In genomic region chr22:47389201-47389600, GRCh38 we compare ENCODE assay signal across 32 cellular contexts.
"Had no signal": no experiment of that assay in that cellular context is flagged by ENCODE, and none has a peak within 500 bp of the region (broad histone marks: within the 10 kb centered on the region; RNA-seq: fewer than 3 reads in every experiment).

No MANE protein-coding gene starts in this region.

- H3K27me3 ChIP-seq: hepatocyte, neural progenitor cell, neutrophil, ovary, testis, thyroid gland, transverse colon, upper lobe of left lung, vagina had no signal

- H3K36me3 Mint-ChIP-seq: mesothelial cell of epicardium; naive B cell; natural killer cell; neural progenitor cell; stimulated activated naive B cell treated with anti-CD40 and anti-IgM and Interleukin-4, amounts not matched to agents 10 μg/mL and 1 μg/mL and 100 μg/mL, for 72 hours had no signal

- H3K4me3 ChIP-seq: heart right ventricle, hepatocyte, left lung, lung, neural progenitor cell, ovary, prostate gland, smooth muscle cell, stomach, testis, thyroid gland, transverse colon, upper lobe of left lung, vagina had no signal

- H3K4me1 Mint-ChIP-seq: mesothelial cell of epicardium; naive B cell; natural killer cell; nephron progenitor cell; neural progenitor cell; stimulated activated naive B cell treated with anti-CD40 and anti-IgM and Interleukin-4, amounts not matched to agents 10 μg/mL and 1 μg/mL and 100 μg/mL, for 72 hours had no signal

- H3K79me2 ChIP-seq: hepatocyte had no signal

- H3K4me3 Mint-ChIP-seq: mesothelial cell of epicardium; naive B cell; natural killer cell; nephron progenitor cell; neural progenitor cell; stimulated activated naive B cell treated with anti-CD40 and anti-IgM and Interleukin-4, amounts not matched to agents 10 μg/mL and 1 μg/mL and 100 μg/mL, for 72 hours had no signal

- H3K27ac Mint-ChIP-seq: mesothelial cell of epicardium; naive B cell; natural killer cell; nephron progenitor cell; neural progenitor cell; stimulated activated naive B cell treated with anti-CD40 and anti-IgM and Interleukin-4, amounts not matched to agents 10 μg/mL and 1 μg/mL and 100 μg/mL, for 72 hours had no signal

- H3K27ac ChIP-seq: heart right ventricle, hepatocyte, left lung, neural progenitor cell, neutrophil, ovary, prostate gland, stomach, testis, thyroid gland, transverse colon, upper lobe of left lung, vagina had no signal

- H2AFZ ChIP-seq: hepatocyte, neural progenitor cell had no signal

- H3K4me1 ChIP-seq: heart right ventricle, left lung, neural progenitor cell, prostate gland, stomach, testis, thyroid gland, transverse colon, upper lobe of left lung, vagina had no signal

- H3K27me3 Mint-ChIP-seq: stimulated activated naive B cell treated with anti-CD40 and anti-IgM and Interleukin-4, amounts not matched to agents 10 μg/mL and 1 μg/mL and 100 μg/mL, for 72 hours had no signal

- H3K4me2 ChIP-seq: hepatocyte, neural progenitor cell, smooth muscle cell had no signal

- ATAC-seq: heart right ventricle; left colon; left lung; natural killer cell; right cardiac atrium; stimulated activated naive B cell treated with anti-CD40 and anti-IgM and Interleukin-4, amounts not matched to agents 10 μg/mL and 1 μg/mL and 100 μg/mL, for 72 hours; stimulated activated naive CD8-positive, alpha-beta T cell treated with anti-CD3 and anti-CD28 coated beads, Interleukin-15, Interleukin-2, amounts not matched to agents 100 U/mL and 50 U/mL, for 24 hours had no signal

- H3K9me3 ChIP-seq: heart right ventricle, left lung, neutrophil, ovary, prostate gland, stomach, testis, thyroid gland, transverse colon, upper lobe of left lung, vagina had no signal

- DNase-seq: heart right ventricle; islet precursor cell; kidney glomerular epithelial cell; left colon; mesendoderm; naive B cell; natural killer cell; nephron progenitor cell; occipital lobe; retina; right cardiac atrium; stimulated activated CD4-positive, alpha-beta T cell treated with anti-CD3 and anti-CD28 coated beads, Interleukin-12 subunit alpha, Interleukin-12 subunit beta, amount 100 ng/mL, for 4 hours; stimulated activated CD4-positive, alpha-beta T cell treated with anti-CD3 and anti-CD28 coated beads, Interleukin-15, amount 100 ng/mL, for 24 hours; stimulated activated CD4-positive, alpha-beta T cell treated with anti-CD3 and anti-CD28 coated beads, Interleukin-2, amount 100 ng/mL, for 24 hours; stimulated activated CD4-positive, alpha-beta T cell treated with anti-CD3 and anti-CD28 coated beads, Interleukin-4, amount 100 ng/mL, for 1 hour; stimulated activated naive B cell treated with anti-CD40 and anti-IgM and Interleukin-4, amounts not matched to agents 10 μg/mL and 1 μg/mL and 100 μg/mL, for 72 hours; stimulated activated naive CD8-positive, alpha-beta T cell treated with anti-CD3 and anti-CD28 coated beads, Interleukin-15, Interleukin-2, amounts not matched to agents 100 U/mL and 50 U/mL, for 24 hours; stomach; testis; thyroid gland; transverse colon; upper lobe of left lung had no signal

- H3K36me3 ChIP-seq: heart right ventricle, left lung, neural progenitor cell, neutrophil, ovary, prostate gland, stomach, thyroid gland, transverse colon, upper lobe of left lung, vagina had no signal

- H3K9me3 Mint-ChIP-seq: naive B cell; natural killer cell; stimulated activated naive B cell treated with anti-CD40 and anti-IgM and Interleukin-4, amounts not matched to agents 10 μg/mL and 1 μg/mL and 100 μg/mL, for 72 hours had no signal
